15 cellular contexts compared by ENCODE assay signal in the genomic region with DNA sequence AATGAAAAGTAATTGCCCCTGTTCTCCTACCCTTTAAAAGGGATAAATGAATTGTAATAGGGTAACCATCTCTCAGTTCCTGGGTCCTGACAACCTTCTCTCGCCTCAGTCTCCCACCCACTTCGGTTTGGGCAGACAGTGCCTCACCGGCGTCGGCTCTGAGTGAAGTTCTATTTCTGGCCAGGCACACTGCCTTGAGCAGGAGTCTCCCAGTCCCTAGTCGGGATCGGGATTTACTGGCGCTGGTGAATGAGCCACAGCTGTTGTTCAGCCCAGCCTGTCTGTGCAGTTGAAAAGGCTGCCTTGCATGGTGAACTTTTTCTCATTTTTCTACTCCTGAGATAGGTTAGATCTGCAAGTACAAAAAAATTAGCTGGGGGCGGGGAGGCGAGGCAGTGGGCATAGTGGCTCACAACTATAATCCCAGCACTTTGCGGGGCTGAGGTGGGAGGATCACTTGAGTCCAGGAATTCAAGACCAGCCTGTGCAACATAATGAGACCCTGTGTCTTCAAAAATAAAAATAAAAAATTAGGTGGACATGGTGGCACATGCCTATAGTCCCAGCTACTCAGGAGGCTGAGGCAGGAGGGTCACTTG. TPM values are rescaled to one million over a fixed set of nuclear protein-coding genes. Genes with fewer than 3 reads are reported as not detected.
A peak's percentile ranks its signal among the peaks of the same experiment; 100 is the strongest.
DNase-seq lines count a peak whose midpoint lies in the region; ATAC-seq and TF ChIP-seq lines count a peak whose summit lies in the region.
"Had no signal": no experiment of that assay in that cellular context is flagged by ENCODE, and none has a peak within 500 bp of the region (broad histone marks: within the 10 kb centered on the region; RNA-seq: fewer than 3 reads in every experiment).

No MANE protein-coding gene starts in this region.

- H3K9me3 Mint-ChIP-seq in activated naive CD8-positive, alpha-beta T cell (ENCODE audit: low read depth), result no peaks in the 10 kb centered on the region
- H3K9me3 Mint-ChIP-seq in activated naive CD8-positive, alpha-beta T cell treated with anti-CD3 and anti-CD28 coated beads, Interleukin-2, amount 50 U/mL, for 24 hours, result no peaks in the 10 kb centered on the region
- peaks cover 6% of the 10 kb centered on the region for H3K9me3 Mint-ChIP-seq in nephron progenitor cell
- H3K9me3 Mint-ChIP-seq: activated CD4-positive, alpha-beta T cell treated with anti-CD3 and anti-CD28 coated beads, Interleukin-2, amount 10 ng/mL, durations not matched to agents 24 days and 14 days; T-helper 1 cell treated with Interleukin-12 subunit alpha and Interleukin-12 subunit beta and Interleukin-4 antibody, amounts not matched to agents 30 μg/mL and 1 μg/mL, for 36 hours had no signal

- H3K4me3 ChIP-seq in vagina, result no peak overlapping the region
- H3K4me3 ChIP-seq: A549, spleen had no signal

- ATAC-seq in activated naive CD8-positive, alpha-beta T cell treated with anti-CD3 and anti-CD28 coated beads, Interleukin-2, amount 50 U/mL, for 24 hours, result no peak
- ATAC-seq in Right ventricle myocardium inferior, result peak; percentile 94
- ATAC-seq in HG03095 (IDR thresholded peaks at IDR 0.05; ENCODE audit: unreplicated experiment), result no peak
- no peak for ATAC-seq in GM21717 (IDR thresholded peaks at IDR 0.05; ENCODE audit: unreplicated experiment)
- ATAC-seq: A549 had no signal

- intact Hi-C loops in Right ventricle myocardium inferior (cut with DNase I) (no loop called here), vagina (cut with DNase I) (no loop called here)

- no peaks in the 10 kb centered on the region for H3K9me3 ChIP-seq in vagina
- H3K9me3 ChIP-seq: A549, spleen had no signal

- H3K36me3 Mint-ChIP-seq in activated naive CD8-positive, alpha-beta T cell, result peaks cover 5% of the 10 kb centered on the region
- peaks cover 17% of the 10 kb centered on the region for H3K36me3 Mint-ChIP-seq in activated naive CD8-positive, alpha-beta T cell treated with anti-CD3 and anti-CD28 coated beads, Interleukin-2, amount 50 U/mL, for 24 hours (ENCODE audit: low read depth)
- H3K36me3 Mint-ChIP-seq in nephron progenitor cell (ENCODE audit: low read depth), result peaks cover 43% of the 10 kb centered on the region

- H3K27me3 ChIP-seq in vagina, result no peaks in the 10 kb centered on the region
- H3K27me3 ChIP-seq: spleen had no signal

- DNase-seq in activated naive CD8-positive, alpha-beta T cell treated with anti-CD3 and anti-CD28 coated beads, Interleukin-2, amount 50 U/mL, for 24 hours, result no peak
- DNase-seq in Right ventricle myocardium inferior (ENCODE audit: missing footprints) (no peak), nephron progenitor cell (no peak), vagina (ENCODE audit: extremely low spot score in 2 of 2) (no peak), NCI-H1436 (lab: John Stamatoyannopoulos, UW) (no peak)
- DNase-seq: activated CD4-positive, alpha-beta T cell treated with anti-CD3 and anti-CD28 coated beads, Interleukin-2, amount 10 ng/mL, durations not matched to agents 24 days and 14 days; NCI-H2171 treated with DMSO at 0.1 percent for 48 hours; spleen had no signal

- no peaks in the 10 kb centered on the region for H3K27me3 Mint-ChIP-seq in activated naive CD8-positive, alpha-beta T cell
- no peaks in the 10 kb centered on the region for H3K27me3 Mint-ChIP-seq in activated naive CD8-positive, alpha-beta T cell treated with anti-CD3 and anti-CD28 coated beads, Interleukin-2, amount 50 U/mL, for 24 hours
- no peaks in the 10 kb centered on the region for H3K27me3 Mint-ChIP-seq in nephron progenitor cell (ENCODE audit: low read depth, poor library complexity)
- H3K27me3 Mint-ChIP-seq: activated CD4-positive, alpha-beta T cell treated with anti-CD3 and anti-CD28 coated beads, Interleukin-2, amount 10 ng/mL, durations not matched to agents 24 days and 14 days had no signal

- peak overlapping the region; percentile 46 for H3K27ac Mint-ChIP-seq in activated naive CD8-positive, alpha-beta T cell
- no peak overlapping the region for H3K27ac Mint-ChIP-seq in activated naive CD8-positive, alpha-beta T cell treated with anti-CD3 and anti-CD28 coated beads, Interleukin-2, amount 50 U/mL, for 24 hours
- peak overlapping the region; percentile 79 for H3K27ac Mint-ChIP-seq in nephron progenitor cell
- H3K27ac Mint-ChIP-seq: activated CD4-positive, alpha-beta T cell treated with anti-CD3 and anti-CD28 coated beads, Interleukin-2, amount 10 ng/mL, durations not matched to agents 24 days and 14 days; T-helper 1 cell treated with Interleukin-12 subunit alpha and Interleukin-12 subunit beta and Interleukin-4 antibody, amounts not matched to agents 30 μg/mL and 1 μg/mL, for 36 hours had no signal

- no peak overlapping the region for H3K4me3 Mint-ChIP-seq in activated naive CD8-positive, alpha-beta T cell
- H3K4me3 Mint-ChIP-seq in activated naive CD8-positive, alpha-beta T cell treated with anti-CD3 and anti-CD28 coated beads, Interleukin-2, amount 50 U/mL, for 24 hours, result no peak overlapping the region
- H3K4me3 Mint-ChIP-seq in nephron progenitor cell, result no peak overlapping the region
- H3K4me3 Mint-ChIP-seq: activated CD4-positive, alpha-beta T cell treated with anti-CD3 and anti-CD28 coated beads, Interleukin-2, amount 10 ng/mL, durations not matched to agents 24 days and 14 days; T-helper 1 cell treated with Interleukin-12 subunit alpha and Interleukin-12 subunit beta and Interleukin-4 antibody, amounts not matched to agents 30 μg/mL and 1 μg/mL, for 36 hours had no signal

- H3K4me1 Mint-ChIP-seq in activated naive CD8-positive, alpha-beta T cell (ENCODE audit: low read depth), result peaks cover 42% of the 10 kb centered on the region
- H3K4me1 Mint-ChIP-seq in activated naive CD8-positive, alpha-beta T cell treated with anti-CD3 and anti-CD28 coated beads, Interleukin-2, amount 50 U/mL, for 24 hours, result peaks cover 32% of the 10 kb centered on the region
- peaks cover 9% of the 10 kb centered on the region for H3K4me1 Mint-ChIP-seq in nephron progenitor cell

- peaks cover 60% of the 10 kb centered on the region for H3K4me1 ChIP-seq in vagina
- H3K4me1 ChIP-seq: A549 had no signal

- no peaks in the 10 kb centered on the region for H3K36me3 ChIP-seq in vagina

- TF ChIP-seq POLR2A in vagina (IDR thresholded peaks at IDR 0.05), result no peak

- peak overlapping the region; percentile 39 for H3K27ac ChIP-seq in vagina
- H3K27ac ChIP-seq: A549, HL-60 had no signal

- TF ChIP-seq CTCF in nephron progenitor cell (IDR thresholded peaks at IDR 0.05) (no peak), vagina (IDR thresholded peaks at IDR 0.05) (no peak)

RNA-seq across cellular contexts. Expression of gene PLEKHM2, which starts 7.4 kb away (rescaled TPM):
- 91.4 TPM for total RNA-seq in Right ventricle myocardium inferior
- total RNA-seq in vagina, result 56.2 TPM

RNA-seq across cellular contexts. Expression of gene SLC25A34, which starts 44.5 kb away (rescaled TPM):
- total RNA-seq in Right ventricle myocardium inferior, result 57.2 TPM
- 3.2 TPM for total RNA-seq in vagina

RNA-seq across cellular contexts. Expression of gene TMEM82, which starts 50.8 kb away (rescaled TPM):
- not detected for total RNA-seq in Right ventricle myocardium inferior
- not detected for total RNA-seq in vagina
- total RNA-seq: activated CD4-positive, alpha-beta T cell treated with anti-CD3 and anti-CD28 coated beads, Interleukin-2, amount 10 ng/mL, durations not matched to agents 24 days and 14 days; M059J; spleen had no signal

Comparison
In these comparisons a context has a peak if more than half of its experiments do, and no peak if none do; other contexts are left out.
1. RNA of gene SLC25A34, which starts 44.5 kb away (total RNA-seq): 57.2 TPM in Right ventricle myocardium inferior (single experiment); 3.2 TPM in vagina (single experiment); every median in the first group is over 10 times any median in the second.